ENCODE assay signal across 19 cellular contexts in the genomic region with DNA sequence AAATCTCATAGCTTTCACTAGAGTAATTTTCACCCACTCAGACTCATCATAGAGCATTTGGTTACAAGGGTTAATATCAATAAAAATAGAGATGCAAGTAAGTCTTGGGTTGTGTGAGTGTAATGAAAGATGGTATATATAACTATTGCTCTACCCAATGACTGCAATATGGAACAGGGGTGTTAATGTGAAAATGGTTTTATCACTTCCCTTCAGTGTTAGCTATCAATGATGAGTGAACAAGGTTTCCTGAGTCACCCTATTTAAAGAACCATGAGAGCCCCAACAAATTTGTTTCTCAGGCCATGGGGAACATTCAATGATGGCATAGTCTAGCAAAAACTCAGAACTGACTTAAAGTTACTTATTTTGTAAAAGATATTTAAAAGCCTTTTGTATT.
"Had no signal": no experiment of that assay in that cellular context is flagged by ENCODE, and none has a peak within 500 bp of the region (broad histone marks: within the 10 kb centered on the region; RNA-seq: fewer than 3 reads in every experiment).

No MANE protein-coding gene starts in this region.

- H3K4me3 ChIP-seq: adrenal gland, esophagus squamous epithelium, lung, prostate gland, right atrium auricular region, tibial nerve, vagina had no signal

- H3K27ac ChIP-seq: adrenal gland, prostate gland, right atrium auricular region, vagina had no signal

- H3K36me3 ChIP-seq: adrenal gland, esophagus squamous epithelium, prostate gland, right atrium auricular region, tibial nerve, vagina had no signal

- H3K4me1 ChIP-seq: adrenal gland, esophagus squamous epithelium, prostate gland, right atrium auricular region, tibial nerve, vagina had no signal

- DNase-seq: activated B cell treated with CpG ODN at 0.5 μM for 24 hours; activated CD4-positive, alpha-beta memory T cell treated with anti-CD3 and anti-CD28 coated beads for 36 hours; activated CD4-positive, alpha-beta T cell treated with anti-CD3 and anti-CD28 coated beads for 4 hours; activated gamma-delta T cell treated with Interleukin-2 at 50 U/mL for 16 hours; activated T-cell treated with anti-CD3 and anti-CD28 coated beads for 4 hours; adrenal gland; effector CD4-positive, alpha-beta T cell; esophagus squamous epithelium; kidney; midbrain; stimulated activated naive CD8-positive, alpha-beta T cell treated with anti-CD3 and anti-CD28 coated beads, Interleukin-15, Interleukin-2, amounts not matched to agents 100 U/mL and 50 U/mL, for 24 hours; substantia nigra had no signal

- ATAC-seq: activated naive CD4-positive, alpha-beta T cell treated with anti-CD3 and anti-CD28 coated beads, Interleukin-2, amount 50 U/mL, for 72 hours; left lobe of liver; stimulated activated naive CD8-positive, alpha-beta T cell treated with anti-CD3 and anti-CD28 coated beads, Interleukin-15, Interleukin-2, amounts not matched to agents 100 U/mL and 50 U/mL, for 24 hours had no signal

- H3K27me3 ChIP-seq: adrenal gland, esophagus squamous epithelium, right atrium auricular region, tibial nerve, vagina had no signal

- H3K9me3 ChIP-seq: adrenal gland, esophagus squamous epithelium, prostate gland, right atrium auricular region, tibial nerve, vagina had no signal
